ENCODE assay signal across 17 cellular contexts in the genomic region with DNA sequence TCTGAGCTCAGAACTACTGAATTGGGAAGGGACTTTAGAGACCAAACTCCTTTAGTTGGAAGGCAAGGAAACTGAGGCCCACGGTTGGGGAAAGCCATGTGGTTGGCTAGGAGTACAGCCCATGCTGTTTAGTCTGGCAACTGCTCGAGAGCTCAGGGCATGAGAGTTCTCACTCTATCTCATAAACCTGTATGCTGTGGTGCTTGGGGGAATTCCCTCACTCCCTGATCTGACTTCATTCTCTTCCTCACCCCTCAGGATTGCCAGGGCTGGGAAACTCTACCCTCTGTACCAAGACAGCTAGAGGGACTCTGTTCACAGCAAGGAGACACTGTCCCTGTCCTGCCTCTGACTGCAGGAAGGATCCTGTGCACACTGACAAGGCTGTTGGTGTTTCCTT.
DNase-seq lines count a peak whose midpoint lies in the region; ATAC-seq lines count a peak whose summit lies in the region.
"Had no signal": no experiment of that assay in that cellular context is flagged by ENCODE, and none has a peak within 500 bp of the region (broad histone marks: within the 10 kb centered on the region; RNA-seq: fewer than 3 reads in every experiment).

No MANE protein-coding gene starts in this region.

- H3K36me3 Mint-ChIP-seq in activated T-cell treated with anti-CD3 and anti-CD28 coated beads, Interleukin-2, amount 50 U/mL, for 24 hours (ENCODE audit: low read depth), result no peaks in the 10 kb centered on the region
- peaks cover 5% of the 10 kb centered on the region for H3K36me3 Mint-ChIP-seq in stimulated activated memory B cell treated with anti-CD40 and anti-IgM and Interleukin-4, amounts not matched to agents 10 μg/mL and 1 μg/mL and 100 μg/mL, for 72 hours
- H3K36me3 Mint-ChIP-seq: CD8-positive, alpha-beta memory T cell had no signal

- ATAC-seq in GM21723 (IDR thresholded peaks at IDR 0.05; ENCODE audit: unreplicated experiment) (peak; percentile 55), left lobe of liver (no peak), GM18907 (IDR thresholded peaks at IDR 0.05; ENCODE audit: unreplicated experiment) (no peak)
- peak; percentile 53 for ATAC-seq in stimulated activated memory B cell treated with anti-CD40 and anti-IgM and Interleukin-4, amounts not matched to agents 10 μg/mL and 1 μg/mL and 100 μg/mL, for 72 hours
- ATAC-seq: Right ventricle myocardium inferior had no signal

- no peak for DNase-seq in activated T-cell treated with anti-CD3 and anti-CD28 coated beads, Interleukin-2, amount 50 U/mL, for 24 hours
- no peak for DNase-seq in activated T-cell treated with anti-CD3 and anti-CD28 coated beads, Interleukin-2, amount 50 U/mL, for 1 hour
- DNase-seq in cerebellar cortex (ENCODE audit: low spot score) (peak; percentile 40), left lobe of liver (ENCODE audit: low spot score) (no peak)
- DNase-seq: CD8-positive, alpha-beta memory T cell; DND-41; GDM1; IMR-90; Karpas-422; MG63; NCI-H1092 treated with DMSO at 0.1 percent for 48 hours; NCI-H2081 treated with DMSO at 0.1 percent for 48 hours; NCI-H510A treated with DMSO at 0.1 percent for 48 hours had no signal

- H3K4me1 Mint-ChIP-seq in activated T-cell treated with anti-CD3 and anti-CD28 coated beads, Interleukin-2, amount 50 U/mL, for 24 hours (ENCODE audit: low read depth), result peaks cover 4% of the 10 kb centered on the region
- H3K4me1 Mint-ChIP-seq in stimulated activated memory B cell treated with anti-CD40 and anti-IgM and Interleukin-4, amounts not matched to agents 10 μg/mL and 1 μg/mL and 100 μg/mL, for 72 hours, result peaks cover 7% of the 10 kb centered on the region
- H3K4me1 Mint-ChIP-seq: CD8-positive, alpha-beta memory T cell had no signal

- H3K27me3 Mint-ChIP-seq in activated T-cell treated with anti-CD3 and anti-CD28 coated beads, Interleukin-2, amount 50 U/mL, for 24 hours, result peaks cover 41% of the 10 kb centered on the region
- peaks cover 28% of the 10 kb centered on the region for H3K27me3 Mint-ChIP-seq in stimulated activated memory B cell treated with anti-CD40 and anti-IgM and Interleukin-4, amounts not matched to agents 10 μg/mL and 1 μg/mL and 100 μg/mL, for 72 hours

- no peak overlapping the region for H3K4me3 Mint-ChIP-seq in activated T-cell treated with anti-CD3 and anti-CD28 coated beads, Interleukin-2, amount 50 U/mL, for 24 hours
- H3K4me3 Mint-ChIP-seq in stimulated activated memory B cell treated with anti-CD40 and anti-IgM and Interleukin-4, amounts not matched to agents 10 μg/mL and 1 μg/mL and 100 μg/mL, for 72 hours, result no peak overlapping the region
- H3K4me3 Mint-ChIP-seq: CD8-positive, alpha-beta memory T cell had no signal

- peak overlapping the region; percentile 48 for H3K27ac Mint-ChIP-seq in activated T-cell treated with anti-CD3 and anti-CD28 coated beads, Interleukin-2, amount 50 U/mL, for 24 hours
- no peak overlapping the region for H3K27ac Mint-ChIP-seq in stimulated activated memory B cell treated with anti-CD40 and anti-IgM and Interleukin-4, amounts not matched to agents 10 μg/mL and 1 μg/mL and 100 μg/mL, for 72 hours
- H3K27ac Mint-ChIP-seq: CD8-positive, alpha-beta memory T cell had no signal

- no peaks in the 10 kb centered on the region for H3K9me3 Mint-ChIP-seq in activated T-cell treated with anti-CD3 and anti-CD28 coated beads, Interleukin-2, amount 50 U/mL, for 24 hours
- H3K9me3 Mint-ChIP-seq in stimulated activated memory B cell treated with anti-CD40 and anti-IgM and Interleukin-4, amounts not matched to agents 10 μg/mL and 1 μg/mL and 100 μg/mL, for 72 hours, result peaks cover 1% of the 10 kb centered on the region

Comparison
In these comparisons a context has a peak if more than half of its experiments do, and no peak if none do; other contexts are left out.
1. ATAC-seq: peak in GM21723 (single experiment) and stimulated activated memory B cell treated with anti-CD40 and anti-IgM and Interleukin-4, amounts not matched to agents 10 μg/mL and 1 μg/mL and 100 μg/mL, for 72 hours (single experiment); none in left lobe of liver (single experiment) and GM18907 (single experiment).